8 cellular contexts compared by ENCODE assay signal in genomic region chr1:2314803-2315710, GRCh38.
A peak's percentile ranks its signal among the peaks of the same experiment; 100 is the strongest.
DNase-seq lines count a peak whose midpoint lies in the region; ATAC-seq, FAIRE-seq and TF ChIP-seq lines count a peak whose summit lies in the region.

No MANE protein-coding gene starts in this region.

- H2AFZ ChIP-seq in fibroblast of lung (ENCODE audit: low read length): no peak overlapping the region
- peak overlapping the region; percentile 76 for H2AFZ ChIP-seq in neuronal stem cell (ENCODE audit: low read length)

- peak overlapping the region; percentile 93 for H2BK120ac ChIP-seq in neuronal stem cell (ENCODE audit: low read depth, low read length)

- TF ChIP-seq POLR2A in GM12892 (IDR thresholded peaks at IDR 0.05; ENCODE audit: low read depth, low read length) (no peak), uterus (IDR thresholded peaks at IDR 0.05) (no peak)

- H4K8ac ChIP-seq in neuronal stem cell (ENCODE audit: low read depth, low read length): peak overlapping the region; percentile 86

- H3K27ac Mint-ChIP-seq in activated T-cell treated with anti-CD3 and anti-CD28 coated beads, Interleukin-2, amount 50 U/mL, for 24 hours: peak overlapping the region; percentile 77

- peak overlapping the region; percentile 96 for H2BK5ac ChIP-seq in neuronal stem cell (ENCODE audit: low read length)

- intact Hi-C loops in uterus (cut with DNase I; ENCODE audit: low total_unique reads): loop anchor here (10.0 kb wide), 1 partner anchor 70 kb away; no protein-coding TSS in a partner anchor

- peaks cover 4% of the 10 kb centered on the region for H3K36me3 Mint-ChIP-seq in activated T-cell treated with anti-CD3 and anti-CD28 coated beads, Interleukin-2, amount 50 U/mL, for 24 hours (ENCODE audit: low read depth)

- DNase-seq in GM12892 (ENCODE audit: insufficient read length): peak; percentile 96
- peak; percentile 57 for DNase-seq in NCI-H69 (lab: John Stamatoyannopoulos, UW)
- DNase-seq in activated T-cell treated with anti-CD3 and anti-CD28 coated beads, Interleukin-2, amount 50 U/mL, for 24 hours: peak; percentile 76
- DNase-seq in fibroblast of lung (ENCODE audit: low read depth in 2 of 2): peak; percentile 56 to 64
- DNase-seq in neuronal stem cell (ENCODE audit: low spot score): peak; percentile 57
- DNase-seq in uterus: peak; percentile 71 to 73
- DNase-seq in middle frontal gyrus (ENCODE audit: extremely low spot score, low spot score): no peak

- H3K23ac ChIP-seq in neuronal stem cell (ENCODE audit: low read depth, low read length, poor library complexity): peak overlapping the region; percentile 95

- peaks cover 17% of the 10 kb centered on the region for H3K4me1 Mint-ChIP-seq in activated T-cell treated with anti-CD3 and anti-CD28 coated beads, Interleukin-2, amount 50 U/mL, for 24 hours (ENCODE audit: low read depth)

- H3K4me2 ChIP-seq in fibroblast of lung (ENCODE audit: extremely low read depth, insufficient read depth, low read length): peak overlapping the region; percentile 67
- peak overlapping the region; percentile 66 for H3K4me2 ChIP-seq in neuronal stem cell (ENCODE audit: insufficient read depth, low read length, poor library complexity, severe bottlenecking)

- H2BK12ac ChIP-seq in neuronal stem cell (ENCODE audit: low read length): peak overlapping the region; percentile 100

- H2BK15ac ChIP-seq in neuronal stem cell (ENCODE audit: low read length): peak overlapping the region; percentile 100

- peak overlapping the region; percentile 33 for H3K4me3 Mint-ChIP-seq in activated T-cell treated with anti-CD3 and anti-CD28 coated beads, Interleukin-2, amount 50 U/mL, for 24 hours

- no peaks in the 10 kb centered on the region for H3K36me3 ChIP-seq in fibroblast of lung (ENCODE audit: control insufficient read depth, insufficient read depth, low read length)
- H3K36me3 ChIP-seq in neuronal stem cell (replicated peaks in 1 of 2; ENCODE audit: control insufficient read depth in 2 of 2, insufficient read depth in 2 of 2, low read length in 2 of 2): no peaks in the 10 kb centered on the region
- H3K36me3 ChIP-seq in uterus: no peaks in the 10 kb centered on the region

- peak overlapping the region; percentile 97 for H3K4ac ChIP-seq in neuronal stem cell (ENCODE audit: low read length)

- TF ChIP-seq CTCF in fibroblast of lung (conservative IDR thresholded peaks at IDR 0.05 in 1 of 2, IDR thresholded peaks at IDR 0.05 in 1 of 2; ENCODE audit: low read depth in 1 of 2, low read length in 2 of 2): peak; percentile 38 to 45
- peak; percentile 65 to 100 (median 87) for TF ChIP-seq CTCF in uterus (IDR thresholded peaks at IDR 0.05)

- H3K4me1 ChIP-seq in fibroblast of lung (ENCODE audit: control insufficient read depth, extremely low read depth, insufficient read depth, low read length) (peaks cover 15% of the 10 kb centered on the region), neuronal stem cell (ENCODE audit: control insufficient read depth in 2 of 2, insufficient read depth in 1 of 2, low read depth in 1 of 2, low read length in 2 of 2) (peaks cover 50 to 75% of the 10 kb centered on the region in 2 donors), uterus (peaks cover 0 to 47% of the 10 kb centered on the region in 2 donors)

- H3K79me1 ChIP-seq in neuronal stem cell (ENCODE audit: low read depth, low read length): peaks cover 7% of the 10 kb centered on the region

- H3K27me3 ChIP-seq in fibroblast of lung (ENCODE audit: control insufficient read depth, insufficient read depth, low read length) (no peaks in the 10 kb centered on the region), neuronal stem cell (ENCODE audit: control insufficient read depth in 3 of 3, insufficient read depth in 3 of 3, low read depth in 1 of 3, low read length in 3 of 3) (no peaks in the 10 kb centered on the region), uterus (no peaks in the 10 kb centered on the region)

- H4K91ac ChIP-seq in neuronal stem cell (ENCODE audit: low read depth, low read length, poor library complexity): peak overlapping the region; percentile 11

- H3K27ac ChIP-seq in fibroblast of lung (ENCODE audit: insufficient read depth, low read length) (no peak overlapping the region), neuronal stem cell (replicated peaks; ENCODE audit: low read length) (peak overlapping the region; percentile 84), uterus (peak overlapping the region; percentile 86 to 93)

- H3K79me2 ChIP-seq in fibroblast of lung (ENCODE audit: control insufficient read depth, insufficient read depth, low read length): no peaks in the 10 kb centered on the region

- H3K9me3 ChIP-seq in fibroblast of lung (ENCODE audit: control insufficient read depth, insufficient read depth, low read depth, low read length) (no peaks in the 10 kb centered on the region), neuronal stem cell (replicated peaks in 1 of 2; ENCODE audit: control insufficient read depth in 2 of 2, insufficient read depth in 1 of 2, low read depth in 1 of 2, low read length in 2 of 2) (no peaks in the 10 kb centered on the region), uterus (no peaks in the 10 kb centered on the region)

- H3K18ac ChIP-seq in neuronal stem cell (ENCODE audit: low read length): peak overlapping the region; percentile 97

- no peak for ATAC-seq in HG03196 (IDR thresholded peaks at IDR 0.05; ENCODE audit: unreplicated experiment)

- FAIRE-seq in GM12892 (lab: Jason Lieb, UNC): no peak

- H3K9ac ChIP-seq in fibroblast of lung (ENCODE audit: insufficient read depth, low read length) (peak overlapping the region; percentile 64), neuronal stem cell (ENCODE audit: low read depth, low read length, poor library complexity) (peak overlapping the region; percentile 53)

- H3K4me3 ChIP-seq in fibroblast of lung (replicated peaks in 1 of 4; ENCODE audit: control extremely low read depth in 1 of 4, insufficient read depth in 1 of 4, low read depth in 3 of 4, low read length in 4 of 4) (peak overlapping the region in 1 of 4 experiments; percentile 47), neuronal stem cell (ENCODE audit: low read length in 2 of 2) (peak overlapping the region; percentile 54 to 68), uterus (peak overlapping the region; percentile 30 to 61)

- no CpG with 5 or more reads among the region's 91 CpGs for WGBS in neuronal stem cell (ENCODE audit: extremely low coverage in 2 of 2, insufficient read length in 2 of 2, insufficient replicate concordance in 1 of 2), 2 donors

- no peaks in the 10 kb centered on the region for H3K27me3 Mint-ChIP-seq in activated T-cell treated with anti-CD3 and anti-CD28 coated beads, Interleukin-2, amount 50 U/mL, for 24 hours

- peak overlapping the region; percentile 100 for H2AK5ac ChIP-seq in neuronal stem cell (ENCODE audit: low read depth, low read length)

- H3K9me3 Mint-ChIP-seq in activated T-cell treated with anti-CD3 and anti-CD28 coated beads, Interleukin-2, amount 50 U/mL, for 24 hours: no peaks in the 10 kb centered on the region

- peak overlapping the region; percentile 95 for H3K14ac ChIP-seq in neuronal stem cell (ENCODE audit: low read length)

- H4K20me1 ChIP-seq in fibroblast of lung (ENCODE audit: control insufficient read depth, extremely low read depth, insufficient read depth, low read length): no peaks in the 10 kb centered on the region
